In genomic region chr9:71209890-71210289, GRCh38 we compare ENCODE assay signal across 25 cellular contexts.
"Had no signal": no experiment of that assay in that cellular context is flagged by ENCODE, and none has a peak within 500 bp of the region (broad histone marks: within the 10 kb centered on the region; RNA-seq: fewer than 3 reads in every experiment).

No MANE protein-coding gene starts in this region.

- H3K79me2 ChIP-seq: parathyroid adenoma had no signal

- H3K36me3 Mint-ChIP-seq: naive thymus-derived CD4-positive, alpha-beta T cell; stimulated activated naive B cell treated with anti-CD40 and anti-IgM and Interleukin-4, amounts not matched to agents 10 μg/mL and 1 μg/mL and 100 μg/mL, for 72 hours had no signal

- ATAC-seq: esophagus mucosa; gastrocnemius medialis; left lung; naive thymus-derived CD4-positive, alpha-beta T cell; stimulated activated naive B cell treated with anti-CD40 and anti-IgM and Interleukin-4, amounts not matched to agents 10 μg/mL and 1 μg/mL and 100 μg/mL, for 72 hours had no signal

- H3K27ac Mint-ChIP-seq: dendritic cell treated with granulocyte-macrophage colony-stimulating factor and Interleukin-4, amounts not matched to agents 40 ng/mL and 50 ng/mL, for 4 days; endodermal cell; naive thymus-derived CD4-positive, alpha-beta T cell; nephron; neural progenitor cell; progenitor cell of endocrine pancreas; stimulated activated naive B cell treated with anti-CD40 and anti-IgM and Interleukin-4, amounts not matched to agents 10 μg/mL and 1 μg/mL and 100 μg/mL, for 72 hours; stimulated activated naive CD8-positive, alpha-beta T cell treated with anti-CD3 and anti-CD28 coated beads, Interleukin-15, Interleukin-2, amounts not matched to agents 100 ng/mL and 50 ng/mL, for 24 hours had no signal

- H3K4me2 ChIP-seq: neural progenitor cell had no signal

- H3K4me1 Mint-ChIP-seq: nephron; neural progenitor cell; stimulated activated naive B cell treated with anti-CD40 and anti-IgM and Interleukin-4, amounts not matched to agents 10 μg/mL and 1 μg/mL and 100 μg/mL, for 72 hours had no signal

- H2AFZ ChIP-seq: neural progenitor cell, parathyroid adenoma had no signal

- DNase-seq: effector CD8-positive, alpha-beta T cell; endodermal cell; foreskin fibroblast; gastrocnemius medialis; head of caudate nucleus; kidney; left lung; midbrain; naive thymus-derived CD4-positive, alpha-beta T cell; right lobe of liver; small intestine; stimulated activated CD4-positive, alpha-beta T cell treated with anti-CD3 and anti-CD28 coated beads, Interleukin-15, amount 100 ng/mL, for 24 hours; stimulated activated CD4-positive, alpha-beta T cell treated with anti-CD3 and anti-CD28 coated beads, Interleukin-2, amount 100 ng/mL, for 48 hours; stimulated activated naive B cell treated with anti-CD40 and anti-IgM and Interleukin-4, amounts not matched to agents 10 μg/mL and 1 μg/mL and 100 μg/mL, for 72 hours; transverse colon had no signal

- H3K4me3 ChIP-seq: gastrocnemius medialis, left lung, neural progenitor cell, right lobe of liver, suprapubic skin, transverse colon, vagina had no signal

- H3K4me3 Mint-ChIP-seq: dendritic cell treated with granulocyte-macrophage colony-stimulating factor and Interleukin-4, amounts not matched to agents 40 ng/mL and 50 ng/mL, for 4 days; endodermal cell; naive thymus-derived CD4-positive, alpha-beta T cell; nephron; neural progenitor cell; stimulated activated naive B cell treated with anti-CD40 and anti-IgM and Interleukin-4, amounts not matched to agents 10 μg/mL and 1 μg/mL and 100 μg/mL, for 72 hours; stimulated activated naive CD8-positive, alpha-beta T cell treated with anti-CD3 and anti-CD28 coated beads, Interleukin-15, Interleukin-2, amounts not matched to agents 100 ng/mL and 50 ng/mL, for 24 hours had no signal

- H3K9ac ChIP-seq: neural progenitor cell, parathyroid adenoma had no signal

- H3K9me3 Mint-ChIP-seq: stimulated activated naive CD8-positive, alpha-beta T cell treated with anti-CD3 and anti-CD28 coated beads, Interleukin-15, Interleukin-2, amounts not matched to agents 100 ng/mL and 50 ng/mL, for 24 hours had no signal

- FAIRE-seq: kidney, small intestine had no signal

- H3K27ac ChIP-seq: epithelial cell of prostate, gastrocnemius medialis, left lung, neural progenitor cell, parathyroid adenoma, right lobe of liver, suprapubic skin, transverse colon, vagina had no signal

- H3K9me3 ChIP-seq: gastrocnemius medialis, right lobe of liver, vagina had no signal

- H3K36me3 ChIP-seq: gastrocnemius medialis, left lung, right lobe of liver, suprapubic skin, transverse colon, vagina had no signal

- H3K27me3 Mint-ChIP-seq: dendritic cell treated with granulocyte-macrophage colony-stimulating factor and Interleukin-4, amounts not matched to agents 40 ng/mL and 50 ng/mL, for 4 days; naive thymus-derived CD4-positive, alpha-beta T cell; progenitor cell of endocrine pancreas; stimulated activated naive CD8-positive, alpha-beta T cell treated with anti-CD3 and anti-CD28 coated beads, Interleukin-15, Interleukin-2, amounts not matched to agents 100 ng/mL and 50 ng/mL, for 24 hours had no signal

- H3K27me3 ChIP-seq: gastrocnemius medialis, left lung, neural progenitor cell, right lobe of liver, suprapubic skin, transverse colon, vagina had no signal

- H3K4me1 ChIP-seq: gastrocnemius medialis, left lung, neural progenitor cell, parathyroid adenoma, right lobe of liver, suprapubic skin, transverse colon, vagina had no signal
